8 cellular contexts compared by ENCODE assay signal in genomic region chr10:119489572-119490326, GRCh38. TPM values are rescaled to one million over a fixed set of nuclear protein-coding genes. Genes with fewer than 3 reads are reported as not detected.
A peak's percentile ranks its signal among the peaks of the same experiment; 100 is the strongest.
DNase-seq lines count a peak whose midpoint lies in the region; ATAC-seq lines count a peak whose summit lies in the region.

No MANE protein-coding gene starts in this region.

- H3K36me3 ChIP-seq in SK-N-MC (ENCODE audit: insufficient read depth, low read length) (no peaks in the 10 kb centered on the region), iPS-15b (ENCODE audit: control insufficient read depth, insufficient read depth, low read length) (no peaks in the 10 kb centered on the region)

- peak overlapping the region; percentile 91 for H3K27ac Mint-ChIP-seq in activated naive CD8-positive, alpha-beta T cell treated with anti-CD3 and anti-CD28 coated beads, Interleukin-2, amount 10 ng/mL, durations not matched to agents 7 days and 5 days

- no peaks in the 10 kb centered on the region for H3K9me3 Mint-ChIP-seq in activated naive CD8-positive, alpha-beta T cell treated with anti-CD3 and anti-CD28 coated beads, Interleukin-2, amount 10 ng/mL, durations not matched to agents 7 days and 5 days

- peaks cover 5% of the 10 kb centered on the region for H3K36me3 Mint-ChIP-seq in activated naive CD8-positive, alpha-beta T cell treated with anti-CD3 and anti-CD28 coated beads, Interleukin-2, amount 10 ng/mL, durations not matched to agents 7 days and 5 days

- POLR2A ChIA-PET in activated naive CD8-positive, alpha-beta T cell treated with anti-CD3 and anti-CD28 coated beads, Interleukin-2, amount 10 ng/mL, durations not matched to agents 7 days and 5 days (lab: Charles Lee): interaction anchor here (0.5 to 2.0 kb wide), 10 partner anchors 10 to 364 kb away, joined by 3 to 9 read pairs (median 6); partner anchors contain the start of genes GRK5 and RGS10

- DNase-seq in COLO668 (lab: John Stamatoyannopoulos, UW; ENCODE audit: unreplicated experiment): peak; percentile 7
- DNase-seq in GM19238 (ENCODE audit: insufficient read length, low spot score): peak; percentile 71
- DNase-seq in SK-N-MC (ENCODE audit: low read depth, low spot score): no peak
- peak; percentile 82 for DNase-seq in activated naive CD8-positive, alpha-beta T cell treated with anti-CD3 and anti-CD28 coated beads, Interleukin-2, amount 10 ng/mL, durations not matched to agents 7 days and 5 days
- DNase-seq in stimulated activated CD4-positive, alpha-beta T cell treated with anti-CD3 and anti-CD28 coated beads, Interleukin-15, amount 100 ng/mL, for 24 hours: peak; percentile 75
- DNase-seq in kidney glomerular epithelial cell (lab: John Stamatoyannopoulos, UW): no peak

- H3K9ac ChIP-seq in SK-N-MC (ENCODE audit: insufficient read length): no peak overlapping the region
- no peak overlapping the region for H3K9ac ChIP-seq in iPS-15b (ENCODE audit: low read depth, low read length)

- H3K4me1 ChIP-seq in iPS-15b (ENCODE audit: control insufficient read depth, insufficient read depth, low read length): no peaks in the 10 kb centered on the region

- peak; percentile 78 for ATAC-seq in HG03342 (IDR thresholded peaks at IDR 0.05; ENCODE audit: unreplicated experiment)
- peak; percentile 86 for ATAC-seq in activated naive CD8-positive, alpha-beta T cell treated with anti-CD3 and anti-CD28 coated beads, Interleukin-2, amount 10 ng/mL, durations not matched to agents 7 days and 5 days (ENCODE audit: low read depth)

- peak overlapping the region; percentile 70 for H3K4me3 ChIP-seq in SK-N-MC
- H3K4me3 ChIP-seq in iPS-15b (ENCODE audit: low read depth, low read length): peak overlapping the region; percentile 53

- no peaks in the 10 kb centered on the region for H3K27me3 Mint-ChIP-seq in activated naive CD8-positive, alpha-beta T cell treated with anti-CD3 and anti-CD28 coated beads, Interleukin-2, amount 10 ng/mL, durations not matched to agents 7 days and 5 days

- no peak overlapping the region for H3K27ac ChIP-seq in SK-N-MC

- peaks cover 37% of the 10 kb centered on the region for H3K4me1 Mint-ChIP-seq in activated naive CD8-positive, alpha-beta T cell treated with anti-CD3 and anti-CD28 coated beads, Interleukin-2, amount 10 ng/mL, durations not matched to agents 7 days and 5 days

- H3K4me3 Mint-ChIP-seq in activated naive CD8-positive, alpha-beta T cell treated with anti-CD3 and anti-CD28 coated beads, Interleukin-2, amount 10 ng/mL, durations not matched to agents 7 days and 5 days: peak overlapping the region; percentile 91

- H3K9me3 ChIP-seq in SK-N-MC (ENCODE audit: low read depth, low read length): no peaks in the 10 kb centered on the region
- H3K9me3 ChIP-seq in iPS-15b (ENCODE audit: control insufficient read depth, insufficient read depth, low read length): no peaks in the 10 kb centered on the region

- H3K27me3 ChIP-seq in iPS-15b (ENCODE audit: control insufficient read depth, insufficient read depth, low read length): peaks cover 3% of the 10 kb centered on the region

RNA-seq across cellular contexts. Expression of gene RGS10, which starts 52.8 kb away (rescaled TPM):
- 100 to 1,000 TPM; 157 to 159 TPM for total RNA-seq in activated naive CD8-positive, alpha-beta T cell treated with anti-CD3 and anti-CD28 coated beads, Interleukin-2, amount 10 ng/mL, durations not matched to agents 7 days and 5 days

Comparison
In these comparisons a context has a peak if more than half of its experiments do, and no peak if none do; other contexts are left out.
1. DNase-seq: peak in COLO668 (single experiment), GM19238 (single experiment), activated naive CD8-positive, alpha-beta T cell treated with anti-CD3 and anti-CD28 coated beads, Interleukin-2, amount 10 ng/mL, durations not matched to agents 7 days and 5 days (single experiment) and stimulated activated CD4-positive, alpha-beta T cell treated with anti-CD3 and anti-CD28 coated beads, Interleukin-15, amount 100 ng/mL, for 24 hours (single experiment); none in SK-N-MC (single experiment) and kidney glomerular epithelial cell (single experiment).